ENCODE assay signal across 29 cellular contexts in the genomic region with DNA sequence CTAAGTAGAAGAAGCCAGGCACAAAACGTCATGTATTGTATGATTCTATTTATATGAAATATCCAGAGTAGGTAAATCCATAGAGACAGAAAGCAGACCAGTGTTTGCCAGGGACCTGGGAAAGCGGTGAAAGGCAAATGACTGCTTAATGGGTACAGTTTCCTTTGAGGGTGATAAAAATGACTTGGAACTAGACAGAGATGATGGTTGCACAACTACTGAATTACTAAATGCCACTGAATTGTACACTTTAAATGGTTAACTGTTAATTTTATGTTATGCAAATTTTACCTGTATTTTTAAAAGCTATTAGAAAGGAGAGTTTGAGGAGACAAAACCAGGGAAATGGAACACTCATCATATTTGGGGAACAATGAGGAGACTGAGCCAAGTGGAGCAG.
DNase-seq lines count a peak whose midpoint lies in the region; ATAC-seq and TF ChIP-seq lines count a peak whose summit lies in the region.
"Had no signal": no experiment of that assay in that cellular context is flagged by ENCODE, and none has a peak within 500 bp of the region (broad histone marks: within the 10 kb centered on the region; RNA-seq: fewer than 3 reads in every experiment).

No MANE protein-coding gene starts in this region.

- no peak for ATAC-seq in IMR-90 (ENCODE audit: low read depth)
- ATAC-seq in sciatic nerve = no peak
- ATAC-seq: A549; CD8-positive, alpha-beta T cell had no signal

- dilution Hi-C loops in IMR-90 (cut with HindIII; ENCODE audit: low sequenced_read_pairs, unreplicated experiment) = no loop called here

- H3K27ac ChIP-seq in IMR-90 (ENCODE audit: insufficient read depth, low read length) (no peak overlapping the region), esophagus muscularis mucosa (replicated peaks in 1 of 4) (no peak overlapping the region), prostate gland (no peak overlapping the region)
- H3K27ac ChIP-seq: 22Rv1; A549; BLaER1; BLaER1 treated with 17β-estradiol and CSF1 and Interleukin-3, amounts not matched to agents 10 nM and 100 nM; C4-2B had no signal

- H3K4ac ChIP-seq in IMR-90 (ENCODE audit: low read depth, low read length) = no peak overlapping the region

- TF ChIP-seq CTCF in IMR-90 (conservative IDR thresholded peaks at IDR 0.05; ENCODE audit: low read depth, low read length) (no peak), esophagus muscularis mucosa (IDR thresholded peaks at IDR 0.05) (no peak), prostate gland (IDR thresholded peaks at IDR 0.05) (no peak)

- H2BK120ac ChIP-seq in IMR-90 (ENCODE audit: low read depth, low read length) = no peak overlapping the region

- TF ChIP-seq EP300 in Ishikawa (IDR thresholded peaks at IDR 0.05; ENCODE audit: borderline replicate concordance) (no peak), esophagus muscularis mucosa (IDR thresholded peaks at IDR 0.05) (no peak)

- no peak overlapping the region for H4K8ac ChIP-seq in IMR-90 (ENCODE audit: low read depth in 2 of 2, low read length in 2 of 2)

- H3K14ac ChIP-seq in IMR-90 (replicated peaks; ENCODE audit: low read depth, low read length) = no peak overlapping the region

- H2AK9ac ChIP-seq in IMR-90 (replicated peaks; ENCODE audit: low read depth, low read length, poor library complexity) = no peak overlapping the region

- H3K9me3 ChIP-seq in IMR-90 (ENCODE audit: control insufficient read depth, insufficient read depth, low read length) = no peaks in the 10 kb centered on the region
- no peaks in the 10 kb centered on the region for H3K9me3 ChIP-seq in esophagus muscularis mucosa
- no peaks in the 10 kb centered on the region for H3K9me3 ChIP-seq in prostate gland
- H3K9me3 ChIP-seq: A549; BE2C; BLaER1; BLaER1 treated with 17β-estradiol and CSF1 and Interleukin-3, amounts not matched to agents 10 nM and 100 nM; Caco-2 had no signal

- TF ChIP-seq RAD21 in IMR-90 (IDR thresholded peaks at IDR 0.05; ENCODE audit: low read length) (no peak), Ishikawa (IDR thresholded peaks at IDR 0.05; ENCODE audit: low read depth) (no peak)

- H4K5ac ChIP-seq in IMR-90 (ENCODE audit: low read depth, low read length) = no peak overlapping the region

- no peak overlapping the region for H2BK20ac ChIP-seq in IMR-90 (ENCODE audit: low read depth, low read length)

- no peaks in the 10 kb centered on the region for H4K20me1 ChIP-seq in IMR-90 (ENCODE audit: insufficient read depth, low read length)
- H4K20me1 ChIP-seq: BLaER1 had no signal

- no peak overlapping the region for H3K23ac ChIP-seq in IMR-90 (ENCODE audit: low read depth, low read length)

- H2BK15ac ChIP-seq in IMR-90 (ENCODE audit: low read depth, low read length) = no peak overlapping the region

- no peak overlapping the region for H3K56ac ChIP-seq in IMR-90 (ENCODE audit: extremely low read depth, insufficient read depth, low read length)

- no peak overlapping the region for H3K18ac ChIP-seq in IMR-90 (ENCODE audit: low read depth, low read length)

- POLR2A ChIA-PET in IMR-90 (lab: Charles Lee; ENCODE audit: unreplicated experiment) = no interaction called here

- TF ChIP-seq POLR2A in IMR-90 (IDR thresholded peaks at IDR 0.05; ENCODE audit: low read depth, low read length) (no peak), esophagus muscularis mucosa (IDR thresholded peaks at IDR 0.05; ENCODE audit: low read depth) (no peak), prostate gland (IDR thresholded peaks at IDR 0.05) (no peak)

- H4K91ac ChIP-seq in IMR-90 (ENCODE audit: insufficient read depth, low read depth, low read length) = no peak overlapping the region

- H3K9ac ChIP-seq in IMR-90 (ENCODE audit: low read depth, low read length) = no peak overlapping the region
- H3K9ac ChIP-seq: BLaER1; BLaER1 treated with 17β-estradiol and CSF1 and Interleukin-3, amounts not matched to agents 10 nM and 100 nM had no signal

- H3K4me1 ChIP-seq in IMR-90 (ENCODE audit: control insufficient read depth, insufficient read depth, low read length) (no peaks in the 10 kb centered on the region), esophagus muscularis mucosa (no peaks in the 10 kb centered on the region), prostate gland (replicated peaks) (no peaks in the 10 kb centered on the region)
- H3K4me1 ChIP-seq: A549; BE2C; BLaER1; BLaER1 treated with 17β-estradiol and CSF1 and Interleukin-3, amounts not matched to agents 10 nM and 100 nM; Caco-2 had no signal

- no peak overlapping the region for H2AFZ ChIP-seq in IMR-90 (replicated peaks; ENCODE audit: low read length, poor library complexity)

- H3K36me3 ChIP-seq in IMR-90 (ENCODE audit: control insufficient read depth, insufficient read depth, low read length) = no peaks in the 10 kb centered on the region
- no peaks in the 10 kb centered on the region for H3K36me3 ChIP-seq in esophagus muscularis mucosa
- no peaks in the 10 kb centered on the region for H3K36me3 ChIP-seq in prostate gland
- H3K36me3 ChIP-seq: BE2C; BLaER1; BLaER1 treated with 17β-estradiol and CSF1 and Interleukin-3, amounts not matched to agents 10 nM and 100 nM had no signal

- BruUV-seq in IMR-90 (replicated peaks; lab: Mats Ljungman, UMichigan) = no TSS peak

- intact Hi-C loops in IMR-90 (cut with micrococcal nuclease) (loop anchor here (10.0 kb wide), 1 partner anchor 515 kb away; no protein-coding TSS in a partner anchor), esophagus muscularis mucosa (cut with DNase I) (no loop called here), sciatic nerve (cut with DNase I) (loop anchor here (10.0 kb wide), 2 partner anchors 845 to 985 kb away; no protein-coding TSS in a partner anchor), prostate gland (cut with DNase I) (loop anchor here (10.0 kb wide), 2 partner anchors 375 to 985 kb away; no protein-coding TSS in a partner anchor)

- in situ Hi-C loops in IMR-90 (cut with MboI; ENCODE audit: low sequenced_read_pairs) = no loop called here

- H3K27me3 ChIP-seq in IMR-90 (ENCODE audit: control insufficient read depth, insufficient read depth, low read length) (peaks cover 70% of the 10 kb centered on the region), esophagus muscularis mucosa (no peaks in the 10 kb centered on the region), prostate gland (replicated peaks; ENCODE audit: insufficient read depth) (no peaks in the 10 kb centered on the region)
- H3K27me3 ChIP-seq: BLaER1; BLaER1 treated with 17β-estradiol and CSF1 and Interleukin-3, amounts not matched to agents 10 nM and 100 nM had no signal

- no peak overlapping the region for H2BK5ac ChIP-seq in IMR-90 (ENCODE audit: low read depth, low read length, poor library complexity, severe bottlenecking)

- WGBS in IMR-90 (ENCODE audit: extremely low coverage in 2 of 2, insufficient read length in 1 of 2), 2 experiments = no CpG with 5 or more reads among the region's 2 CpGs
- WGBS in esophagus muscularis mucosa = 77% methylated on average over 2 of the region's 2 CpGs
- 81% methylated on average over 2 of the region's 2 CpGs for WGBS in prostate gland

- H3K79me1 ChIP-seq in IMR-90 (ENCODE audit: low read depth in 1 of 2, low read length in 2 of 2) = no peaks in the 10 kb centered on the region

- H3K9me1 ChIP-seq in IMR-90 (ENCODE audit: insufficient read depth, low read length) = no peaks in the 10 kb centered on the region

- CTCF ChIA-PET in IMR-90 (lab: Yijun Ruan, JAX) = interaction anchor here (0.6 to 0.9 kb wide), 2 partner anchors 285 to 846 kb away, joined by 3 to 4 read pairs; no protein-coding TSS in a partner anchor

- no peak overlapping the region for H2AK5ac ChIP-seq in IMR-90 (ENCODE audit: low read depth, low read length)

- no peak for DNase-seq in IMR-90
- DNase-seq in esophagus muscularis mucosa (ENCODE audit: extremely low spot score) = peak; percentile 62
- DNase-seq in central memory CD4-positive, alpha-beta T cell = no peak
- DNase-seq in sciatic nerve (ENCODE audit: low spot score) = no peak
- DNase-seq in prostate gland (ENCODE audit: low spot score) = no peak
- DNase-seq: 8988T; ACHN; AML-193; BE2C; C1 segment of cervical spinal cord; Caco-2; Calu3; CD4-positive, alpha-beta memory T cell; CD4-positive, alpha-beta T cell; CD4-positive, CD25-positive, alpha-beta regulatory T cell; CD8-positive, alpha-beta memory T cell; CD8-positive, alpha-beta T cell; COR-L47; DMS 273 treated with DMSO at 0.1 percent for 48 hours; DMS153; DMS53; DND-41; EL had no signal

- no peak overlapping the region for H3K4me2 ChIP-seq in IMR-90 (ENCODE audit: low read depth, low read length)
- H3K4me2 ChIP-seq: A549; BLaER1; BLaER1 treated with 17β-estradiol and CSF1 and Interleukin-3, amounts not matched to agents 10 nM and 100 nM had no signal

- H3K4me3 ChIP-seq in IMR-90 (ENCODE audit: insufficient read depth, low read depth, low read length) (no peak overlapping the region), esophagus muscularis mucosa (no peak overlapping the region), prostate gland (no peak overlapping the region)
- H3K4me3 ChIP-seq: A549; BLaER1; BLaER1 treated with 17β-estradiol and CSF1 and Interleukin-3, amounts not matched to agents 10 nM and 100 nM had no signal

TF ChIP-seq in IMR-90, 13 proteins besides CTCF, POLR2A, EP300 and RAD21:
- TF ChIP-seq MAZ (IDR thresholded peaks at IDR 0.05; ENCODE audit: borderline replicate concordance, low read depth, low read length) (no peak), CEBPB (IDR thresholded peaks at IDR 0.05; ENCODE audit: low read depth, low read length) (peak; percentile 91), RFX5 (IDR thresholded peaks at IDR 0.05; ENCODE audit: low read depth, low read length) (no peak)

TF ChIP-seq in Ishikawa, 13 proteins besides CTCF, POLR2A, EP300 and RAD21:
- TF ChIP-seq, protein P1, sequence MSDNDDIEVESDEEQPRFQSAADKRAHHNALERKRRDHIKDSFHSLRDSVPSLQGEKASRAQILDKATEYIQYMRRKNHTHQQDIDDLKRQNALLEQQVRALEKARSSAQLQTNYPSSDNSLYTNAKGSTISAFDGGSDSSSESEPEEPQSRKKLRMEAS (IDR thresholded peaks at IDR 0.05) = no peak
- TF ChIP-seq TCF12 (IDR thresholded peaks at IDR 0.05; ENCODE audit: low read depth) = no peak
- no peak for TF ChIP-seq YY1 (IDR thresholded peaks at IDR 0.05; ENCODE audit: low read depth)
- no peak for TF ChIP-seq FOXM1 (IDR thresholded peaks at IDR 0.05; ENCODE audit: borderline replicate concordance, low read depth)
- peak; percentile 66; the same call in 1 of the 2 replicates for TF ChIP-seq CEBPB (IDR thresholded peaks at IDR 0.05)
TF ChIP-seq in Ishikawa: peak in this region for 1.
